19 cellular contexts compared by ENCODE assay signal in genomic region chr15:90497912-90498311, GRCh38. TPM values are rescaled to one million over a fixed set of nuclear protein-coding genes. Genes with fewer than 3 reads are reported as not detected.
DNase-seq lines count a peak whose midpoint lies in the region; ATAC-seq and TF ChIP-seq lines count a peak whose summit lies in the region.
"Had no signal": no experiment of that assay in that cellular context is flagged by ENCODE, and none has a peak within 500 bp of the region (broad histone marks: within the 10 kb centered on the region; RNA-seq: fewer than 3 reads in every experiment).

No MANE protein-coding gene starts in this region.

- H3K27ac ChIP-seq in GM23338 (ENCODE audit: low read depth), result no peak overlapping the region
- H3K27ac ChIP-seq: heart left ventricle, sigmoid colon, testis had no signal

- H3K4me3 ChIP-seq in GM23338, result no peak overlapping the region
- H3K4me3 ChIP-seq: heart left ventricle, sigmoid colon, testis had no signal

- peaks cover 37% of the 10 kb centered on the region for H3K36me3 Mint-ChIP-seq in GM23338 (ENCODE audit: low read depth)

- H3K27ac Mint-ChIP-seq in GM23338, result no peak overlapping the region
- H3K27ac Mint-ChIP-seq: HFFc6, T-helper 17 cell had no signal

- no peaks in the 10 kb centered on the region for H3K4me1 Mint-ChIP-seq in GM23338
- H3K4me1 Mint-ChIP-seq: brain had no signal

- peaks cover 46% of the 10 kb centered on the region; the same call in 1 of the 2 replicates for H3K36me3 ChIP-seq in GM23338 (ENCODE audit: insufficient read depth)

- H3K4me3 Mint-ChIP-seq in GM23338, result no peak overlapping the region
- H3K4me3 Mint-ChIP-seq: activated naive CD4-positive, alpha-beta T cell treated with anti-CD3 and anti-CD28 coated beads, Interleukin-2, amount 10 ng/mL, durations not matched to agents 7 days and 5 days; brain; HFFc6; T-helper 17 cell had no signal

- H3K79me2 ChIP-seq in GM23338 (replicated peaks; ENCODE audit: insufficient read depth), result no peaks in the 10 kb centered on the region

- H3K4me1 ChIP-seq in GM23338 (ENCODE audit: insufficient read depth), result no peaks in the 10 kb centered on the region
- H3K4me1 ChIP-seq: sigmoid colon, testis had no signal

- peaks cover 2% of the 10 kb centered on the region for H3K27me3 Mint-ChIP-seq in GM23338 (ENCODE audit: insufficient read depth, low read depth, poor library complexity)
- H3K27me3 Mint-ChIP-seq: activated naive CD4-positive, alpha-beta T cell treated with anti-CD3 and anti-CD28 coated beads, Interleukin-2, amount 10 ng/mL, durations not matched to agents 7 days and 5 days; T-helper 17 cell had no signal

- ATAC-seq in GM23338, result peak; percentile 29; the same call in 2 of the 3 replicates
- no peak for ATAC-seq in HG02610 (IDR thresholded peaks at IDR 0.05; ENCODE audit: unreplicated experiment)
- ATAC-seq in GM19467 (IDR thresholded peaks at IDR 0.05; ENCODE audit: unreplicated experiment), result no peak
- ATAC-seq: T-helper 17 cell had no signal

- H3F3A ChIP-seq in GM23338 (replicated peaks; ENCODE audit: low read depth), result no peaks in the 10 kb centered on the region

- H3K27me3 ChIP-seq in GM23338 (ENCODE audit: insufficient read depth), result no peaks in the 10 kb centered on the region
- H3K27me3 ChIP-seq: heart left ventricle, sigmoid colon, testis had no signal

- H3K4me2 ChIP-seq in GM23338, result no peak overlapping the region

- no peak overlapping the region for H2AFZ ChIP-seq in GM23338

- no peaks in the 10 kb centered on the region for H3K9me2 ChIP-seq in GM23338 (ENCODE audit: insufficient read depth)

- no peaks in the 10 kb centered on the region for H3K9me3 Mint-ChIP-seq in GM23338
- H3K9me3 Mint-ChIP-seq: activated naive CD4-positive, alpha-beta T cell treated with anti-CD3 and anti-CD28 coated beads, Interleukin-2, amount 10 ng/mL, durations not matched to agents 7 days and 5 days; brain; HFFc6 had no signal

- peak; percentile 23 for DNase-seq in COLO668 (lab: John Stamatoyannopoulos, UW; ENCODE audit: unreplicated experiment)
- peak; percentile 19 for DNase-seq in GM23338 (ENCODE audit: low spot score)
- peak; percentile 20 for DNase-seq in NCI-H748 (lab: John Stamatoyannopoulos, UW; ENCODE audit: unreplicated experiment)
- peak; percentile 73 for DNase-seq in kidney tubule cell (ENCODE audit: low spot score)
- no peak for DNase-seq in GM10266 (ENCODE audit: extremely low spot score)
- no peak for DNase-seq in CD1c-positive myeloid dendritic cell (ENCODE audit: extremely low spot score)
- DNase-seq: activated CD8-positive, alpha-beta memory T cell treated with anti-CD3 and anti-CD28 coated beads, Interleukin-2, amount 50 U/mL, for 48 hours; activated naive CD4-positive, alpha-beta T cell treated with anti-CD3 and anti-CD28 coated beads, Interleukin-2, amount 10 ng/mL, durations not matched to agents 7 days and 5 days; heart left ventricle; HFFc6; NCI-H1930; occipital lobe; SHP77 treated with DMSO at 0.1 percent for 48 hours; sigmoid colon; T-helper 17 cell; testis had no signal

- 0 out of 2 replicates have a peak, but pooled peaks cover 5% of the 10 kb centered on the region for H4K20me1 ChIP-seq in GM23338 (replicated peaks; ENCODE audit: insufficient read depth)

- TF ChIP-seq CTCF in GM23338 (conservative IDR thresholded peaks at IDR 0.05; ENCODE audit: low read depth in 2 of 2) (no peak), GM10266 (IDR thresholded peaks at IDR 0.05; ENCODE audit: control insufficient read depth, insufficient read depth, low read depth, missing control alignments) (no peak)

TF ChIP-seq in GM23338, 12 proteins besides CTCF, POLR2A, EP300 and RAD21:
- TF ChIP-seq STAT1 (IDR thresholded peaks at IDR 0.05; ENCODE audit: unreplicated experiment), result no peak
- TF ChIP-seq ZNF331 (CRISPR knock-in tag; IDR thresholded peaks at IDR 0.05; ENCODE audit: low read depth), result no peak
- TF ChIP-seq REST (IDR thresholded peaks at IDR 0.05; ENCODE audit: unreplicated experiment), result no peak

RNA-seq across cellular contexts. Expression of gene CRTC3, which starts 31.8 kb away (rescaled TPM):
- 3.8 and 6.5 TPM in 2 replicates for total RNA-seq in GM23338 (2014; rRNA removed; shearing (Covaris generic))
- polyA plus RNA-seq in GM23338 (2016; fragmentation: Nextera tagmentation; extraction: Ambion mirVana), result 1.2 and 2.8 TPM in 2 replicates

Comparison
In these comparisons a context has a peak if more than half of its experiments do, and no peak if none do; other contexts are left out.
1. DNase-seq: peak in COLO668 (single experiment), GM23338 (single experiment), NCI-H748 (single experiment) and kidney tubule cell (single experiment); none in GM10266 (single experiment) and CD1c-positive myeloid dendritic cell (single experiment).